ENCODE assay signal across 8 cellular contexts in genomic region chr1:10795305-10796021, GRCh38. TPM values are rescaled to one million over a fixed set of nuclear protein-coding genes. Genes with fewer than 3 reads are reported as not detected.
DNase-seq lines count a peak whose midpoint lies in the region; ATAC-seq, FAIRE-seq and TF ChIP-seq lines count a peak whose summit lies in the region.

No MANE protein-coding gene starts in this region.

- no peak for TF ChIP-seq CTCF in kidney (IDR thresholded peaks at IDR 0.05; ENCODE audit: borderline replicate concordance, extremely low read depth, insufficient read depth)

- peaks cover 0 to 5% of the 10 kb centered on the region in 2 donors for H3K4me1 ChIP-seq in kidney (ENCODE audit: control insufficient read depth in 1 of 2, insufficient read depth in 1 of 2, low read depth in 1 of 2, low read length in 2 of 2)
- H3K4me1 ChIP-seq in subcutaneous abdominal adipose tissue (ENCODE audit: control insufficient read depth in 5 of 5, insufficient read depth in 5 of 5, low read length in 5 of 5): peaks cover 0 to 33% (median 25%) of the 10 kb centered on the region in 5 donors

- FAIRE-seq in kidney (lab: Jason Lieb, UNC) (no peak), GM12892 (lab: Jason Lieb, UNC) (no peak)

- peak overlapping the region; percentile 61 for H3K4me3 Mint-ChIP-seq in activated naive CD8-positive, alpha-beta T cell treated with anti-CD3 and anti-CD28 coated beads for 36 hours

- peak overlapping the region; percentile 15 to 62 for H3K9ac ChIP-seq in kidney (ENCODE audit: low read length in 2 of 2)
- peak overlapping the region in 1 of 5 donors; percentile 11 for H3K9ac ChIP-seq in subcutaneous abdominal adipose tissue (ENCODE audit: low read length in 5 of 5)

- H3K4me3 ChIP-seq in kidney (ENCODE audit: low read length in 2 of 2) (peak overlapping the region; percentile 25 to 62), subcutaneous abdominal adipose tissue (ENCODE audit: low read depth in 1 of 5, low read length in 5 of 5) (peak overlapping the region in 4 of 5 donors; percentile 49 to 63 (median 52))

- DNase-seq in activated CD4-positive, alpha-beta T cell treated with anti-CD3 and anti-CD28 coated beads for 48 hours: peak; percentile 13
- DNase-seq in activated CD4-positive, alpha-beta T cell treated with anti-CD3 and anti-CD28 coated beads, Interleukin-2, amount 50 U/mL, for 4 hours: no peak
- no peak for DNase-seq in activated naive CD8-positive, alpha-beta T cell treated with anti-CD3 and anti-CD28 coated beads for 36 hours
- no peak for DNase-seq in kidney
- DNase-seq in GM12892 (ENCODE audit: insufficient read length): no peak
- no peak for DNase-seq in SIG-M5 (lab: John Stamatoyannopoulos, UW)

- no peak for ATAC-seq in GM21723 (IDR thresholded peaks at IDR 0.05; ENCODE audit: unreplicated experiment)

- no peaks in the 10 kb centered on the region for H3K9me3 Mint-ChIP-seq in activated naive CD8-positive, alpha-beta T cell treated with anti-CD3 and anti-CD28 coated beads for 36 hours

- H3K27me3 ChIP-seq in subcutaneous abdominal adipose tissue (ENCODE audit: control insufficient read depth in 5 of 5, insufficient read depth in 4 of 5, low read length in 5 of 5): peaks cover 15 to 44% (median 37%) of the 10 kb centered on the region in 5 donors

- H3K9me3 ChIP-seq in kidney (ENCODE audit: control insufficient read depth in 1 of 2, low read length in 2 of 2): no peaks in the 10 kb centered on the region
- no peaks in the 10 kb centered on the region for H3K9me3 ChIP-seq in subcutaneous abdominal adipose tissue (ENCODE audit: control insufficient read depth in 5 of 5, low read length in 5 of 5)

- H3K27me3 Mint-ChIP-seq in activated naive CD8-positive, alpha-beta T cell treated with anti-CD3 and anti-CD28 coated beads for 36 hours: peaks cover 74% of the 10 kb centered on the region

- intact Hi-C loops in kidney (cut with DNase I): no loop called here

- no peaks in the 10 kb centered on the region for H3K36me3 Mint-ChIP-seq in activated naive CD8-positive, alpha-beta T cell treated with anti-CD3 and anti-CD28 coated beads for 36 hours

- no peak overlapping the region for H3K27ac Mint-ChIP-seq in activated naive CD8-positive, alpha-beta T cell treated with anti-CD3 and anti-CD28 coated beads for 36 hours

- peaks cover 12% of the 10 kb centered on the region for H3K4me1 Mint-ChIP-seq in activated naive CD8-positive, alpha-beta T cell treated with anti-CD3 and anti-CD28 coated beads for 36 hours

- H3K27ac ChIP-seq in kidney (ENCODE audit: low read depth in 2 of 2, low read length in 2 of 2): peak overlapping the region; percentile 68 to 84
- no peak overlapping the region for H3K27ac ChIP-seq in subcutaneous abdominal adipose tissue (ENCODE audit: low read depth, low read length)

- no peaks in the 10 kb centered on the region for H3K36me3 ChIP-seq in kidney (ENCODE audit: control insufficient read depth in 1 of 2, insufficient read depth in 2 of 2, low read length in 2 of 2)
- H3K36me3 ChIP-seq in subcutaneous abdominal adipose tissue (ENCODE audit: control insufficient read depth in 5 of 5, insufficient read depth in 5 of 5, low read length in 5 of 5): no peaks in the 10 kb centered on the region

- no peak for TF ChIP-seq POLR2A in GM12892 (IDR thresholded peaks at IDR 0.05; ENCODE audit: low read depth, low read length)

RNA-seq across cellular contexts. Expression of gene CASZ1, which starts 1.0 kb away (rescaled TPM):
- 1 to 10 TPM; 2.2 to 2.3 TPM for total RNA-seq in activated naive CD8-positive, alpha-beta T cell treated with anti-CD3 and anti-CD28 coated beads for 36 hours
- total RNA-seq in kidney: 33.0 TPM
- polyA plus RNA-seq in kidney (ENCODE audit: insufficient read depth, low read depth, low replicate concordance): 10.1 TPM
- polyA plus RNA-seq in GM12892 (2012; ENCODE audit: missing spikeins): 0.91 TPM

Comparison
In these comparisons a context has a peak if more than half of its experiments do, and no peak if none do; other contexts are left out.
1. RNA of gene CASZ1, which starts 1.0 kb away (total RNA-seq): 33.0 TPM in kidney (single experiment); 2.2 to 2.3 TPM in activated naive CD8-positive, alpha-beta T cell treated with anti-CD3 and anti-CD28 coated beads for 36 hours; every median in the first group is over 10 times any median in the second.